In genomic region chr4:139786494-139787354, GRCh38 we compare ENCODE assay signal across 19 cellular contexts.
A peak's percentile ranks its signal among the peaks of the same experiment; 100 is the strongest.
DNase-seq lines count a peak whose midpoint lies in the region; ATAC-seq, FAIRE-seq and TF ChIP-seq lines count a peak whose summit lies in the region.
"Had no signal": no experiment of that assay in that cellular context is flagged by ENCODE, and none has a peak within 500 bp of the region (broad histone marks: within the 10 kb centered on the region; RNA-seq: fewer than 3 reads in every experiment).

No MANE protein-coding gene starts in this region.

- H3K27me3 ChIP-seq in BE2C (no peaks in the 10 kb centered on the region), H1 (replicated peaks in 1 of 4; ENCODE audit: control insufficient read depth in 3 of 4, extremely low read depth in 1 of 4, insufficient read depth in 3 of 4, low read length in 3 of 4) (no peaks in the 10 kb centered on the region), small intestine (ENCODE audit: control insufficient read depth in 2 of 2, insufficient read depth in 2 of 2, low read length in 2 of 2) (no peaks in the 10 kb centered on the region)
- H3K27me3 ChIP-seq: esophagus squamous epithelium, stomach, vagina had no signal

- H4K20me1 ChIP-seq in H1 (replicated peaks in 1 of 2; ENCODE audit: control insufficient read depth in 1 of 2, insufficient read depth in 2 of 2, low read length in 2 of 2), result no peaks in the 10 kb centered on the region

- CTCF ChIA-PET in H1 (lab: Charles Lee; ENCODE audit: partially characterized antibody), result interaction anchor here (0.6 to 1.8 kb wide), 2 partner anchors 123 to 694 kb away, joined by 3 read pairs; no protein-coding TSS in a partner anchor

- 0 out of 2 replicates have a peak overlapping the region, but pooled peaks have one; percentile 0 for H2BK15ac ChIP-seq in H1 (ENCODE audit: low read length)

- H3K56ac ChIP-seq in H1 (replicated peaks; ENCODE audit: insufficient read length, low read depth, low read length), result no peak overlapping the region

- H3K36me3 ChIP-seq in BE2C (no peaks in the 10 kb centered on the region; the same call in 1 of the 2 replicates), H1 (ENCODE audit: control insufficient read depth in 2 of 4, insufficient read depth in 4 of 4, low read length in 3 of 4) (no peaks in the 10 kb centered on the region), small intestine (ENCODE audit: control insufficient read depth in 2 of 2, insufficient read depth in 2 of 2, low read length in 2 of 2) (no peaks in the 10 kb centered on the region)
- H3K36me3 ChIP-seq: esophagus squamous epithelium, stomach, vagina had no signal

- TF ChIP-seq POLR2A in H1 (IDR thresholded peaks at IDR 0.05; ENCODE audit: control extremely low read depth in 1 of 2, low read depth in 2 of 2, low read length in 2 of 2), result no peak

- H3K27ac ChIP-seq in H1 (ENCODE audit: low read depth, low read length) (no peak overlapping the region), small intestine (ENCODE audit: low read depth in 1 of 2, low read length in 1 of 2) (no peak overlapping the region)
- H3K27ac ChIP-seq: esophagus squamous epithelium, KMS-11, stomach, vagina, VCaP had no signal

- H3K79me2 ChIP-seq in H1 (ENCODE audit: control insufficient read depth in 1 of 2, insufficient read depth in 2 of 2, low read length in 2 of 2), result no peaks in the 10 kb centered on the region

- ATAC-seq in HG02885 (IDR thresholded peaks at IDR 0.05; ENCODE audit: poor library complexity, unreplicated experiment) (peak; percentile 46), GM21526 (IDR thresholded peaks at IDR 0.05; ENCODE audit: low FRiP score, unreplicated experiment) (no peak), HG03457 (IDR thresholded peaks at IDR 0.05; ENCODE audit: unreplicated experiment) (no peak)
- ATAC-seq: activated T-helper 17 cell treated with anti-CD3 and anti-CD28 coated beads, Interleukin-2, amount 50 U/mL, for 72 hours; Panc1 had no signal

- no peak overlapping the region for H2BK5ac ChIP-seq in H1 (ENCODE audit: low read depth, low read length)

- no peak overlapping the region for H2BK20ac ChIP-seq in H1 (ENCODE audit: low read length)

- H3K14ac ChIP-seq in H1 (ENCODE audit: insufficient read length), result no peak overlapping the region

- no peaks in the 10 kb centered on the region for H3K9me3 ChIP-seq in BE2C
- H3K9me3 ChIP-seq in H1 (ENCODE audit: insufficient read depth in 2 of 2, low read depth in 1 of 2, low read length in 1 of 2), result no peaks in the 10 kb centered on the region
- no peaks in the 10 kb centered on the region for H3K9me3 ChIP-seq in small intestine (ENCODE audit: control insufficient read depth, low read depth)
- H3K9me3 ChIP-seq: esophagus squamous epithelium, stomach, vagina had no signal

- TF ChIP-seq EP300 in H1 (IDR thresholded peaks at IDR 0.05; ENCODE audit: borderline replicate concordance in 1 of 2, low read depth in 2 of 2, low read length in 2 of 2), result no peak

- no peak for TF ChIP-seq RAD21 in H1 (IDR thresholded peaks at IDR 0.05 in 1 of 2, conservative IDR thresholded peaks at IDR 0.05 in 1 of 2; ENCODE audit: low read depth in 2 of 2, low read length in 2 of 2)

- no peak overlapping the region for H3K18ac ChIP-seq in H1 (ENCODE audit: extremely low read depth, low read length)

- H3K4me2 ChIP-seq in H1 (ENCODE audit: insufficient read depth in 1 of 2, low read depth in 2 of 2, low read length in 2 of 2), result no peak overlapping the region
- H3K4me2 ChIP-seq: KMS-11 had no signal

- H4K5ac ChIP-seq in H1 (ENCODE audit: insufficient read length, low read depth, low read length), result no peak overlapping the region

- no peaks in the 10 kb centered on the region for H3K23me2 ChIP-seq in H1 (ENCODE audit: low read depth, low read length)

- H3K4me3 ChIP-seq in BE2C (ENCODE audit: low read depth, low read length) (no peak overlapping the region), H1 (ENCODE audit: extremely low read depth in 1 of 4, insufficient read depth in 2 of 4, low read depth in 3 of 4, low read length in 4 of 4) (no peak overlapping the region), small intestine (ENCODE audit: low read depth in 1 of 2, low read length in 2 of 2) (no peak overlapping the region)
- H3K4me3 ChIP-seq: esophagus squamous epithelium, stomach, vagina had no signal

- 87% methylated on average over 12 of the region's 12 CpGs; no CpG with 5 or more reads in 1 of the 2 experiments for WGBS in H1 (ENCODE audit: extremely low coverage in 1 of 2, insufficient coverage in 1 of 2, insufficient read length in 1 of 2, insufficient replicate concordance in 2 of 2, low coverage in 1 of 2, low lambda C conversion rate in 2 of 2, missing lambda C conversion rate in 1 of 2), 2 experiments
- 82 to 91% (median 90%) methylated on average over 12 of the region's 12 CpGs for WGBS in small intestine, 3 donors

- no peak overlapping the region for H2BK120ac ChIP-seq in H1 (replicated peaks; ENCODE audit: low read depth, low read length)

- POLR2A ChIA-PET in H1 (lab: Charles Lee; ENCODE audit: partially characterized antibody), result no interaction called here

- no peak overlapping the region for H2AFZ ChIP-seq in H1 (ENCODE audit: low read length)

- H3K4me1 ChIP-seq in BE2C (peaks cover 51% of the 10 kb centered on the region), H1 (replicated peaks in 1 of 4; ENCODE audit: control insufficient read depth in 3 of 4, insufficient read depth in 4 of 4, low read length in 3 of 4) (peaks cover 5 to 10% (median 6%) of the 10 kb centered on the region in 4 experiments; a peak in 5 of 7 replicates), small intestine (ENCODE audit: control insufficient read depth in 2 of 2, insufficient read depth in 1 of 2, low read depth in 1 of 2, low read length in 1 of 2) (no peaks in the 10 kb centered on the region)
- H3K4me1 ChIP-seq: vagina had no signal

- H3K23ac ChIP-seq in H1 (ENCODE audit: insufficient read length), result no peak overlapping the region

- DNase-seq in BE2C (peak; percentile 58), H1 (ENCODE audit: low read depth in 1 of 2, low spot score in 2 of 2) (no peak), mucosa of gallbladder (ENCODE audit: low spot score) (peak; percentile 20), small intestine (no peak), medulla oblongata (ENCODE audit: extremely low spot score) (no peak)
- DNase-seq: activated CD8-positive, alpha-beta memory T cell treated with anti-CD3 and anti-CD28 coated beads for 24 hours; esophagus squamous epithelium; islet precursor cell; NCI-H1694; NCI-H510A treated with DMSO at 0.1 percent for 48 hours; stomach had no signal

- H2BK12ac ChIP-seq in H1 (ENCODE audit: low read depth, low read length), result no peak overlapping the region; the same call in 1 of the 2 replicates

- no peak overlapping the region for H4K91ac ChIP-seq in H1 (replicated peaks; ENCODE audit: insufficient read length, low read length)

- FAIRE-seq in H1 (lab: Jason Lieb, UNC), result no peak
- no peak for FAIRE-seq in small intestine (lab: Jason Lieb, UNC)

- H3K9ac ChIP-seq in H1 (replicated peaks in 1 of 4; ENCODE audit: extremely low read depth in 1 of 4, low read depth in 3 of 4, low read length in 3 of 4), result no peak overlapping the region
- H3K9ac ChIP-seq: KMS-11 had no signal

- H4K8ac ChIP-seq in H1 (ENCODE audit: extremely low read depth, insufficient read depth, low read length), result no peak overlapping the region

- H3K79me1 ChIP-seq in H1 (ENCODE audit: low read depth, low read length), result no peaks in the 10 kb centered on the region

- H3K4ac ChIP-seq in H1 (replicated peaks; ENCODE audit: insufficient read length, low read depth, low read length), result no peak overlapping the region

- H2AK5ac ChIP-seq in H1 (ENCODE audit: low read depth, low read length), result no peak overlapping the region

- TF ChIP-seq CTCF in BE2C (IDR thresholded peaks at IDR 0.05; ENCODE audit: low read depth, low read length), result no peak
- TF ChIP-seq CTCF in H1 (IDR thresholded peaks at IDR 0.05; ENCODE audit: control extremely low read depth in 1 of 3, insufficient read depth in 1 of 3, low read depth in 1 of 3, low read length in 3 of 3), result no peak

TF ChIP-seq in H1, 55 proteins besides CTCF, POLR2A, EP300 and RAD21:
- no peak for TF ChIP-seq SIN3A (conservative IDR thresholded peaks at IDR 0.05 in 1 of 2, IDR thresholded peaks at IDR 0.05 in 1 of 2; ENCODE audit: low read depth in 1 of 2, low read length in 2 of 2)
- TF ChIP-seq TCF12 (IDR thresholded peaks at IDR 0.05; ENCODE audit: low read depth, low read length), result no peak
- TF ChIP-seq JUND (IDR thresholded peaks at IDR 0.05; ENCODE audit: low read length), result no peak
- TF ChIP-seq HDAC6 (IDR thresholded peaks at IDR 0.05; ENCODE audit: low read depth, low read length), result no peak
- TF ChIP-seq HDAC2 (IDR thresholded peaks at IDR 0.05; ENCODE audit: borderline replicate concordance in 1 of 2, low read depth in 2 of 2, low read length in 2 of 2), result no peak
- no peak for TF ChIP-seq SUZ12 (IDR thresholded peaks at IDR 0.05; ENCODE audit: low read length)
- TF ChIP-seq SP4 (IDR thresholded peaks at IDR 0.05; ENCODE audit: low read length), result no peak

Comparison
In these comparisons a context has a peak if more than half of its experiments do, and no peak if none do; other contexts are left out.
1. DNase-seq: peak in BE2C (single experiment) and mucosa of gallbladder (single experiment); none in H1 (0 of 2), small intestine (single experiment) and medulla oblongata (single experiment).